ENCODE assay signal across 8 cellular contexts in genomic region chr10:31760674-31761081, GRCh38.
A peak's percentile ranks its signal among the peaks of the same experiment; 100 is the strongest.
DNase-seq lines count a peak whose midpoint lies in the region; ATAC-seq and TF ChIP-seq lines count a peak whose summit lies in the region.

No MANE protein-coding gene starts in this region.

- POLR2A ChIA-PET in CD8-positive, alpha-beta memory T cell (lab: Charles Lee) = interaction anchor here (1.0 kb wide), 1 partner anchor 15 kb away, joined by 6 read pairs; no protein-coding TSS in a partner anchor

- H3K9ac ChIP-seq in OCI-LY1 (ENCODE audit: low read length) (peak overlapping the region; percentile 55), neuronal stem cell (ENCODE audit: low read depth, low read length, poor library complexity) (no peak overlapping the region)

- H3K4me1 ChIP-seq in CD8-positive, alpha-beta memory T cell (ENCODE audit: insufficient read depth, low read length) = peaks cover 12% of the 10 kb centered on the region
- H3K4me1 ChIP-seq in OCI-LY1 (ENCODE audit: insufficient read depth, low read length, severe bottlenecking) = peaks cover 36% of the 10 kb centered on the region
- H3K4me1 ChIP-seq in neuronal stem cell (ENCODE audit: control insufficient read depth in 2 of 2, insufficient read depth in 1 of 2, low read depth in 1 of 2, low read length in 2 of 2) = peaks cover 5 to 27% of the 10 kb centered on the region in 2 donors

- H3K36me3 Mint-ChIP-seq in CD8-positive, alpha-beta memory T cell = peaks cover 0 to 6% (median 3%) of the 10 kb centered on the region in 3 donors
- peaks cover 12% of the 10 kb centered on the region for H3K36me3 Mint-ChIP-seq in effector memory CD8-positive, alpha-beta T cell (ENCODE audit: insufficient read depth)

- no peak overlapping the region for H3K14ac ChIP-seq in neuronal stem cell (ENCODE audit: low read length)

- no peaks in the 10 kb centered on the region for H3K27me3 Mint-ChIP-seq in CD8-positive, alpha-beta memory T cell
- H3K27me3 Mint-ChIP-seq in effector memory CD8-positive, alpha-beta T cell = no peaks in the 10 kb centered on the region

- no peaks in the 10 kb centered on the region for H4K20me1 ChIP-seq in OCI-LY1 (ENCODE audit: insufficient read depth, low read length)

- CTCF ChIA-PET in CD8-positive, alpha-beta memory T cell (lab: Charles Lee) = interaction anchor here (1.0 to 1.2 kb wide), 2 partner anchors 9 to 1008 kb away, joined by 3 to 10 read pairs; no protein-coding TSS in a partner anchor

- no peaks in the 10 kb centered on the region for H3K27me3 ChIP-seq in CD8-positive, alpha-beta memory T cell (ENCODE audit: insufficient read depth, low read length, poor library complexity, severe bottlenecking)
- H3K27me3 ChIP-seq in OCI-LY1 (ENCODE audit: insufficient read depth, low read length) = no peaks in the 10 kb centered on the region
- no peaks in the 10 kb centered on the region for H3K27me3 ChIP-seq in neuronal stem cell (ENCODE audit: control insufficient read depth in 3 of 3, insufficient read depth in 3 of 3, low read depth in 1 of 3, low read length in 3 of 3)

- no peak for ATAC-seq in effector memory CD8-positive, alpha-beta T cell (replicated peaks)

- H4K8ac ChIP-seq in neuronal stem cell (ENCODE audit: low read depth, low read length) = no peak overlapping the region

- no peaks in the 10 kb centered on the region for H3F3A ChIP-seq in OCI-LY1 (ENCODE audit: insufficient read depth, low read length)

- no peak overlapping the region for H2AK5ac ChIP-seq in neuronal stem cell (ENCODE audit: low read depth, low read length)

- H3K27ac ChIP-seq in CD8-positive, alpha-beta memory T cell (ENCODE audit: low read depth, low read length) = peak overlapping the region; percentile 77
- H3K27ac ChIP-seq in OCI-LY1 (ENCODE audit: low read depth, low read length, poor library complexity, severe bottlenecking) (peak overlapping the region; percentile 24), neuronal stem cell (replicated peaks; ENCODE audit: low read length) (peak overlapping the region; percentile 86)

- H3K4me1 Mint-ChIP-seq in CD8-positive, alpha-beta memory T cell = peaks cover 14 to 23% (median 19%) of the 10 kb centered on the region in 3 donors
- H3K4me1 Mint-ChIP-seq in effector memory CD8-positive, alpha-beta T cell (ENCODE audit: low read depth in 2 of 2) = peaks cover 8 to 12% of the 10 kb centered on the region in 2 donors

- H3K9me2 ChIP-seq in OCI-LY1 (ENCODE audit: low read depth, low read length) = no peaks in the 10 kb centered on the region

- H2AFZ ChIP-seq in OCI-LY1 (ENCODE audit: low read length) (peak overlapping the region; percentile 47; the same call in 1 of the 2 replicates), neuronal stem cell (ENCODE audit: low read length) (peak overlapping the region; percentile 89)

- H3K79me1 ChIP-seq in neuronal stem cell (ENCODE audit: low read depth, low read length) = no peaks in the 10 kb centered on the region

- no peak for TF ChIP-seq CTCF in OCI-LY1 (IDR thresholded peaks at IDR 0.05; ENCODE audit: low read length)
- no peak for TF ChIP-seq CTCF in lower leg skin (IDR thresholded peaks at IDR 0.05)

- no peak overlapping the region for H4K91ac ChIP-seq in neuronal stem cell (ENCODE audit: low read depth, low read length, poor library complexity)

- H3K18ac ChIP-seq in neuronal stem cell (ENCODE audit: low read length) = peak overlapping the region; percentile 11

- no peak overlapping the region for H2BK15ac ChIP-seq in neuronal stem cell (ENCODE audit: low read length)

- no peak overlapping the region for H3K4ac ChIP-seq in neuronal stem cell (ENCODE audit: low read length)

- WGBS in neuronal stem cell (ENCODE audit: extremely low coverage in 2 of 2, insufficient read length in 2 of 2, insufficient replicate concordance in 1 of 2), 2 donors = no CpG with 5 or more reads among the region's 8 CpGs
- WGBS in lower leg skin, 2 donors = 46 to 52% methylated on average over 8 of the region's 8 CpGs

- H3K23ac ChIP-seq in neuronal stem cell (ENCODE audit: low read depth, low read length, poor library complexity) = no peak overlapping the region

- H2BK12ac ChIP-seq in neuronal stem cell (ENCODE audit: low read length) = no peak overlapping the region

- intact Hi-C loops in lower leg skin (cut with DNase I; ENCODE audit: low total_unique reads) = no loop called here

- H3K4me3 ChIP-seq in CD8-positive, alpha-beta memory T cell (ENCODE audit: low read length) = peak overlapping the region; percentile 29
- H3K4me3 ChIP-seq in OCI-LY1 (ENCODE audit: low read depth, low read length, poor library complexity, severe bottlenecking) (peak overlapping the region; percentile 90), neuronal stem cell (ENCODE audit: low read length in 2 of 2) (peak overlapping the region; percentile 50 to 61), lower leg skin (ENCODE audit: low read depth, poor library complexity, severe bottlenecking) (no peak overlapping the region)

- H3K27ac Mint-ChIP-seq in CD8-positive, alpha-beta memory T cell = peak overlapping the region; percentile 76 to 99 (median 98)
- peak overlapping the region; percentile 89 to 92 for H3K27ac Mint-ChIP-seq in effector memory CD8-positive, alpha-beta T cell

- H3K4me3 Mint-ChIP-seq in CD8-positive, alpha-beta memory T cell = peak overlapping the region; percentile 34 to 91 (median 86)
- H3K4me3 Mint-ChIP-seq in effector memory CD8-positive, alpha-beta T cell = peak overlapping the region; percentile 95 to 96

- H2BK120ac ChIP-seq in neuronal stem cell (ENCODE audit: low read depth, low read length) = no peak overlapping the region

- no peaks in the 10 kb centered on the region for H3K36me3 ChIP-seq in CD8-positive, alpha-beta memory T cell (ENCODE audit: insufficient read depth, low read length)
- H3K36me3 ChIP-seq in OCI-LY1 (ENCODE audit: insufficient read depth, low read length) (no peaks in the 10 kb centered on the region), neuronal stem cell (replicated peaks in 1 of 2; ENCODE audit: control insufficient read depth in 2 of 2, insufficient read depth in 2 of 2, low read length in 2 of 2) (no peaks in the 10 kb centered on the region)

- H3K79me2 ChIP-seq in OCI-LY1 (ENCODE audit: insufficient read depth, low read length) = no peaks in the 10 kb centered on the region

- H3K9me3 Mint-ChIP-seq in CD8-positive, alpha-beta memory T cell = no peaks in the 10 kb centered on the region
- H3K9me3 Mint-ChIP-seq in effector memory CD8-positive, alpha-beta T cell = no peaks in the 10 kb centered on the region

- TF ChIP-seq POLR2A in lower leg skin (IDR thresholded peaks at IDR 0.05) = no peak

- H3K9me3 ChIP-seq in CD8-positive, alpha-beta memory T cell (ENCODE audit: low read length) = no peaks in the 10 kb centered on the region
- H3K9me3 ChIP-seq in OCI-LY1 (ENCODE audit: low read length) (no peaks in the 10 kb centered on the region), neuronal stem cell (replicated peaks in 1 of 2; ENCODE audit: control insufficient read depth in 2 of 2, insufficient read depth in 1 of 2, low read depth in 1 of 2, low read length in 2 of 2) (peaks cover 0 to 2% of the 10 kb centered on the region in 2 donors)

- H3K4me2 ChIP-seq in OCI-LY1 (ENCODE audit: low read length) (peak overlapping the region; percentile 77), neuronal stem cell (ENCODE audit: insufficient read depth, low read length, poor library complexity, severe bottlenecking) (peak overlapping the region; percentile 59)

- no peak overlapping the region for H2BK5ac ChIP-seq in neuronal stem cell (ENCODE audit: low read length)

- DNase-seq in CD8-positive, alpha-beta memory T cell = no peak
- no peak for DNase-seq in effector memory CD8-positive, alpha-beta T cell
- DNase-seq in neuronal stem cell (ENCODE audit: low spot score) (no peak), germinal center (ENCODE audit: low spot score) (no peak), lower leg skin (ENCODE audit: low spot score in 2 of 2) (no peak), NCI-H128 (lab: John Stamatoyannopoulos, UW; ENCODE audit: unreplicated experiment) (no peak), GDM1 (lab: John Stamatoyannopoulos, UW) (no peak)

Comparison
In these comparisons a context has a peak if more than half of its experiments do, and no peak if none do; other contexts are left out.
1. H3K27ac ChIP-seq: peak in every context shown above with its lines; median percentile 86 in neuronal stem cell; 77 in CD8-positive, alpha-beta memory T cell; 24 in OCI-LY1.